7 cellular contexts compared by ENCODE assay signal in the genomic region with DNA sequence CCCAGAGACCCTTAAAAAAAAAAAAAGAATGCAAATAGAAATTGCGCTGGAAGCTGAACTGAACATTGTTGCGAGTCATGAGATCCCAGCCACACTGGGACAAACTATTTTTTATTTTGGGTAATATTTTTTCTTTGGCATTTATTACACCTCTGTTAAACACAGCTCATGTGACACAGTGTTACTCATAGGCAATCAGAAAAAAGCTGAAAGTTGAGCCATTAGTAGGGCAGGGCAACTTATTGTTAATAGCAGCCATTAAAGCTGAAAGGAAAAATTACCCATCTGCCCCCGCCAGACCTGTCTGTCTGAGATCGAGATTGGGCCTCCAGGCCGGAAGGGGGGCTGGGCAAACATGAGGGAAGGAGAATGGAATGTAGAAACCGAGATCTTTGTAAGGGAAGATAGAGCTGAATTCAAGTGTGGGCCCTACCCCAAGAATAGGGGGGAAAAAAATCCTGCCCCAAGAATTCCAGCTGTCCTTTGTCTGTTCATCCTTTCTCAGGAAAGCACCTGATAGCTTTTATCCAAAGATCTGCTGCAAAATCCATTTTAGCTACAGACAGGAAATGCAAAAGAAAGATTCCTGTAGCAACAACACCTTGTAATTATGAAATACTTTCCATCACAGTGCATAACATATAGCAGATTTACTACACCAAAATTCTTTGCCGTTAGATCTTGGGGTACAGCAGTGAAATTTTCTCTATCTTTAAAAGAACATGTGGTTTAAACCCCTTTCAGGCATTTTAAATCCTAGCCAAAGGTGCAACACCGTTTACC.
A peak's percentile ranks its signal among the peaks of the same experiment; 100 is the strongest.
DNase-seq lines count a peak whose midpoint lies in the region; TF ChIP-seq lines count a peak whose summit lies in the region.

No MANE protein-coding gene starts in this region.

- H3K4me1 Mint-ChIP-seq in type B pancreatic cell (ENCODE audit: unreplicated experiment) = peaks cover 85% of the 10 kb centered on the region

- H3K27me3 Mint-ChIP-seq in type B pancreatic cell = no peaks in the 10 kb centered on the region

- H3K9me3 Mint-ChIP-seq in type B pancreatic cell = no peaks in the 10 kb centered on the region

- peak overlapping the region; percentile 72 for H3K4me3 Mint-ChIP-seq in type B pancreatic cell

- peaks cover 41% of the 10 kb centered on the region for H3K36me3 Mint-ChIP-seq in type B pancreatic cell

- TF ChIP-seq CTCF in type B pancreatic cell (conservative IDR thresholded peaks at IDR 0.05) = no peak

- H3K27ac Mint-ChIP-seq in type B pancreatic cell = peak overlapping the region; percentile 92

- DNase-seq in M059J (ENCODE audit: low read depth) (peak; percentile 88), astrocyte of the hippocampus (ENCODE audit: low read depth, low spot score) (peak; percentile 81), iris pigment epithelial cell (ENCODE audit: low read depth) (peak; percentile 88), type B pancreatic cell (ENCODE audit: extremely low spot score, unreplicated experiment) (no peak), HuH-7.5 (ENCODE audit: low spot score) (no peak), medulla oblongata (ENCODE audit: extremely low spot score) (no peak), NCI-H774 (lab: John Stamatoyannopoulos, UW) (no peak)

Comparison
In these comparisons a context has a peak if more than half of its experiments do, and no peak if none do; other contexts are left out.
1. DNase-seq: peak in M059J (single experiment), astrocyte of the hippocampus (single experiment) and iris pigment epithelial cell (single experiment); none in type B pancreatic cell (single experiment), HuH-7.5 (single experiment), medulla oblongata (single experiment) and NCI-H774 (single experiment).